8 cellular contexts compared by ENCODE assay signal in the genomic region with DNA sequence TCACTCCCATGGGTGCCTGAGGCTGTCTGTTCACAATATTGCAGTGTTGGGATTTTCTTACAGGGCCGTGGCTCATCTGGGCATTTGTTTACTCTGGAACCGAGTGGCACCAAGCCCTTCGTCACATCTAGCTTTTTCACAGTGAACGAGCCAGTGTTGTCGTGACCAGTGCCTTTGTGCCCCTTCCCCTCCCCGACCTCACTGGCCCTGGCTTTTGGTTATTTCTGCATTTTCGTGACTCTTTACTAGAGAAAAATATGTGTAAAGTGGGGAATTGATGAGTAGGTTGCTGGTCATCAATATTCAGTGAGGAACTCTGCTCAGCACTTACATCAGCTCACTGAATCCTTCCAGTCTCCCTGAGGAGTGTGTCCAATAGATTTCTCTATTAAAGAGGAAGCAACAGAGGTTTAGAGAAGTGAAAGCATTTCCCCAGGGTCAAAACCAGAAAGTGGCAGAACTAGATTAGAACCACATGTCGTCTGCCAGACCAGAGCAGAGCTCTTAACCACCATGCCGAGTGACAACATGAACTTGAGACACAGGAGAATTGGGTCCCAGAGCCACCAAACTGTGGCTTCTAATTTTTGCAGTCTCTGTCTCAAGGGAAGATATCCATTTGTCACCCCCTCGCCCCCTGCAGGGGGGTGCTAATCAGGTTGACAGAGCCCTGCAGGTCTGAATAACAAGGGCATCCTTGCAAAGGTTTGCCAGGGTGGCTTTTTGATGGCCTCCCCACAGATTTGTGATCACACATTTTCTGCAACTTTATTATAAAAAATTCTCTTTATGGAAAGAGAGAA.
DNase-seq lines count a peak whose midpoint lies in the region; ATAC-seq, FAIRE-seq and TF ChIP-seq lines count a peak whose summit lies in the region.

No MANE protein-coding gene starts in this region.

- no peak overlapping the region for H3K4me3 ChIP-seq in right lobe of liver
- no peak overlapping the region for H3K4me3 ChIP-seq in HepG2 (replicated peaks in 1 of 3; ENCODE audit: insufficient read depth in 1 of 3, low read depth in 2 of 3, low read length in 3 of 3)
- no peak overlapping the region for H3K4me3 ChIP-seq in upper lobe of right lung
- H3K4me3 ChIP-seq in gastroesophageal sphincter: no peak overlapping the region

- no peak for TF ChIP-seq RAD21 in HepG2 (CRISPR knock-in tag; IDR thresholded peaks at IDR 0.05)

- no peak for TF ChIP-seq CTCF in right lobe of liver (IDR thresholded peaks at IDR 0.05)
- no peak for TF ChIP-seq CTCF in HepG2 (CRISPR knock-in tag; IDR thresholded peaks at IDR 0.05)
- TF ChIP-seq CTCF in upper lobe of right lung (IDR thresholded peaks at IDR 0.05): no peak
- TF ChIP-seq CTCF in gastroesophageal sphincter (IDR thresholded peaks at IDR 0.05): no peak

- H3K9me3 ChIP-seq in right lobe of liver (no peaks in the 10 kb centered on the region), HepG2 (ENCODE audit: low read length) (no peaks in the 10 kb centered on the region), upper lobe of right lung (no peaks in the 10 kb centered on the region), gastroesophageal sphincter (no peaks in the 10 kb centered on the region)

- H3K4me2 ChIP-seq in HepG2 (ENCODE audit: low read depth, low read length): no peak overlapping the region

- WGBS in right lobe of liver (ENCODE audit: insufficient coverage, low coverage, low lambda C conversion rate, missing lambda C conversion rate): 54% methylated on average over 9 of the region's 10 CpGs
- WGBS in HepG2 (ENCODE audit: low lambda C conversion rate): 92% methylated on average over 9 of the region's 10 CpGs
- 52 to 61% methylated on average over 6 of the region's 10 CpGs for WGBS in gastroesophageal sphincter (ENCODE audit: low coverage in 1 of 2), 2 donors

- DNase-seq in right lobe of liver (no peak), HepG2 (ENCODE audit: low spot score) (no peak), NCI-H748 treated with DMSO at 0.1 percent for 48 hours (lab: John Stamatoyannopoulos, UW) (peak; percentile 20), globus pallidus (ENCODE audit: low spot score) (peak; percentile 94), upper lobe of right lung (no peak), T-helper 2 cell (no peak), UCSD-AML1 (lab: John Stamatoyannopoulos, UW; ENCODE audit: unreplicated experiment) (no peak)

- TF ChIP-seq POLR2A in right lobe of liver (IDR thresholded peaks at IDR 0.05) (no peak), HepG2 (IDR thresholded peaks at IDR 0.05; ENCODE audit: insufficient read depth in 1 of 2, low read depth in 2 of 2, low read length in 2 of 2) (no peak), gastroesophageal sphincter (IDR thresholded peaks at IDR 0.05) (no peak)

- POLR2A ChIA-PET in HepG2 (lab: Yijun Ruan, JAX): no interaction called here

- no peaks in the 10 kb centered on the region for H3K4me1 ChIP-seq in right lobe of liver
- H3K4me1 ChIP-seq in HepG2 (ENCODE audit: insufficient read depth, low read length): peaks cover 8% of the 10 kb centered on the region; the same call in 1 of the 2 replicates
- peaks cover 13% of the 10 kb centered on the region for H3K4me1 ChIP-seq in upper lobe of right lung
- H3K4me1 ChIP-seq in gastroesophageal sphincter: no peaks in the 10 kb centered on the region

- no TSS peak for BruUV-seq in HepG2 (replicated peaks; lab: Mats Ljungman, UMichigan)

- FAIRE-seq in HepG2 (lab: Jason Lieb, UNC): no peak

- intact Hi-C loops in right lobe of liver (cut with DNase I): no loop called here
- intact Hi-C loops in HepG2 (cut with micrococcal nuclease; ENCODE audit: unreplicated experiment): no loop called here
- intact Hi-C loops in upper lobe of right lung (cut with DNase I): no loop called here

- H3K9ac ChIP-seq in HepG2 (ENCODE audit: insufficient read depth, low read depth, low read length): no peak overlapping the region

- in situ Hi-C loops in HepG2 (cut with HindIII; ENCODE audit: extremely low pct_ligation_motif_present, low pct_unique_long_range_greater_than_20kb): no loop called here

- no peaks in the 10 kb centered on the region for H4K20me1 ChIP-seq in HepG2 (ENCODE audit: insufficient read depth, low read length)

- no peaks in the 10 kb centered on the region for H3K79me2 ChIP-seq in HepG2 (ENCODE audit: insufficient read depth, low read length)

- H2AFZ ChIP-seq in HepG2 (ENCODE audit: low read length): no peak overlapping the region

- H3K27ac ChIP-seq in right lobe of liver (no peak overlapping the region), HepG2 (ENCODE audit: extremely low read length, insufficient read depth, low read length) (no peak overlapping the region), upper lobe of right lung (no peak overlapping the region), gastroesophageal sphincter (no peak overlapping the region)

- H3K27me3 ChIP-seq in right lobe of liver (no peaks in the 10 kb centered on the region), HepG2 (ENCODE audit: control insufficient read depth in 1 of 2, insufficient read depth in 2 of 2, low read length in 2 of 2) (no peaks in the 10 kb centered on the region), upper lobe of right lung (no peaks in the 10 kb centered on the region), gastroesophageal sphincter (no peaks in the 10 kb centered on the region)

- CTCF ChIA-PET in HepG2 (lab: Yijun Ruan, JAX; ENCODE audit: low intra/inter-chr PET ratio, low total read pairs): no interaction called here

- peak; percentile 55 to 81 (median 68) for ATAC-seq in right lobe of liver
- no peak for ATAC-seq in HepG2
- peak; percentile 93 for ATAC-seq in upper lobe of right lung
- no peak for ATAC-seq in gastroesophageal sphincter

- TF ChIP-seq EP300 in HepG2 (IDR thresholded peaks at IDR 0.05; ENCODE audit: low read depth in 2 of 2, low read length in 2 of 2): no peak
- no peak for TF ChIP-seq EP300 in HepG2 (CRISPR knock-in tag; IDR thresholded peaks at IDR 0.05; ENCODE audit: borderline replicate concordance)
- no peak for TF ChIP-seq EP300 in gastroesophageal sphincter (IDR thresholded peaks at IDR 0.05)

- H3K36me3 ChIP-seq in right lobe of liver (peaks cover 0 to 3% (median 0%) of the 10 kb centered on the region in 4 donors), HepG2 (replicated peaks in 1 of 2; ENCODE audit: control insufficient read depth in 1 of 2, insufficient read depth in 2 of 2, low read length in 2 of 2) (peaks cover 4 to 6% of the 10 kb centered on the region in 2 experiments; a peak in 2 of 5 replicates), upper lobe of right lung (no peaks in the 10 kb centered on the region), gastroesophageal sphincter (no peaks in the 10 kb centered on the region)

TF ChIP-seq in HepG2, 621 proteins besides CTCF, POLR2A, EP300 and RAD21 (continues in another document):
- TF ChIP-seq GATA4 (IDR thresholded peaks at IDR 0.05; ENCODE audit: borderline replicate concordance, low read depth) (no peak), SRSF4 (IDR thresholded peaks at IDR 0.05; ENCODE audit: low read depth, low read length, poor library complexity, severe bottlenecking) (no peak), STAT5B (CRISPR knock-in tag; IDR thresholded peaks at IDR 0.05) (no peak), SMAD1 (CRISPR knock-in tag; IDR thresholded peaks at IDR 0.05; ENCODE audit: borderline replicate concordance, low read depth) (no peak), SOX6 (IDR thresholded peaks at IDR 0.05) (no peak), SOX6 (CRISPR knock-in tag; IDR thresholded peaks at IDR 0.05) (no peak)
- TF ChIP-seq, protein P1, sequence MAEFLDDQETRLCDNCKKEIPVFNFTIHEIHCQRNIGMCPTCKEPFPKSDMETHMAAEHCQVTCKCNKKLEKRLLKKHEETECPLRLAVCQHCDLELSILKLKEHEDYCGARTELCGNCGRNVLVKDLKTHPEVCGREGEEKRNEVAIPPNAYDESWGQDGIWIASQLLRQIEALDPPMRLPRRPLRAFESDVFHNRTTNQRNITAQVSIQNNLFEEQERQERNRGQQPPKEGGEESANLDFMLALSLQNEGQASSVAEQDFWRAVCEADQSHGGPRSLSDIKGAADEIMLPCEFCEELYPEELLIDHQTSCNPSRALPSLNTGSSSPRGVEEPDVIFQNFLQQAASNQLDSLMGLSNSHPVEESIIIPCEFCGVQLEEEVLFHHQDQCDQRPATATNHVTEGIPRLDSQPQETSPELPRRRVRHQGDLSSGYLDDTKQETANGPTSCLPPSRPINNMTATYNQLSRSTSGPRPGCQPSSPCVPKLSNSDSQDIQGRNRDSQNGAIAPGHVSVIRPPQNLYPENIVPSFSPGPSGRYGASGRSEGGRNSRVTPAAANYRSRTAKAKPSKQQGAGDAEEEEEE (CRISPR knock-in tag; IDR thresholded peaks at IDR 0.05; ENCODE audit: borderline replicate concordance): no peak

Comparison
In these comparisons a context has a peak if more than half of its experiments do, and no peak if none do; other contexts are left out.
1. ATAC-seq: peak in right lobe of liver (4 of 4) and upper lobe of right lung (single experiment); none in HepG2 (single experiment) and gastroesophageal sphincter (single experiment).
2. DNase-seq: peak in NCI-H748 treated with DMSO at 0.1 percent for 48 hours (single experiment) and globus pallidus (single experiment); none in right lobe of liver (0 of 3), HepG2 (single experiment), upper lobe of right lung (single experiment), T-helper 2 cell (0 of 5) and UCSD-AML1 (single experiment).